1 cellular context compared by ENCODE assay signal in the genomic region with DNA sequence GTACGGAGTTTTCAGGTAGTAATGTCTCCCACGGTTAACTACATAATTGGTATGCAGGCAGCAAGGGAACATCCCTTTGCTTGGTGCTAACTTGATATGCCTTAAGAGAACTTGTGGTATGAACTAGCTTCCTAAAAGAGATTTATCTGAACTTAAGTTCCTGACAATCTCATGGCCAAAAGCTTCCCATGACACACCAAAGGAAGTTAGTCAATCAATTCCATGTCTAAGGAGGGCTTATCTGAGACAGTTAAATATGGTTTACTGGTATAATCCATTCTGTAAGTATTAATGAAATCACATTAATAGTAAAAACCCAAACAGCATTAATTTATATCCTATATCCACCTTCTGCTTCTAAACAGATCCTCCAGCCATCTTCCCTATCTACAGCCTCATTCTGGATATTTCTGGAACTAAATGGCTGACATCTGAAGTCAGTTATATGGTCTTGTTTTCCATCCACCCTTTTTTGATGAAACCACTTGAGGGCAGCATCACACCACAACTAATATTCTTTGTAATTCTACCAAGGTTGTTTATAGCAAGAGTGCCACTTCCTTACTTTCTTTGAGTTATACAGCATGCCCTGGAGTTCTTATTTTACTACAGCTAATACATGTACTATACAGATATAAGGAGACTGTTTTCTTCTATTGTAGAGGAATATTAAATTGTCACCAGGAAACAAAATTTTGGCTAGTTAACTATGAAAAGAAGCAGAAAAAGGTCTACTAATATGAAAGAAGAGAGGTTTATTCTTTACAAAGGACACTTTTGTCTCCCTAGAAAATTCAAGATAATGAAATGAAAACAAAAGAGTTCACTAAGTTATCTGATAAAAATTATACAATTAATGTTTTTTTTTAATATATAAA.
TF ChIP-seq lines count a peak whose summit lies in the region.

No MANE protein-coding gene starts in this region.

TF ChIP-seq in K562, 482 proteins besides CTCF, POLR2A, EP300 and RAD21 (continued from another document):
- TF ChIP-seq, protein P1, sequence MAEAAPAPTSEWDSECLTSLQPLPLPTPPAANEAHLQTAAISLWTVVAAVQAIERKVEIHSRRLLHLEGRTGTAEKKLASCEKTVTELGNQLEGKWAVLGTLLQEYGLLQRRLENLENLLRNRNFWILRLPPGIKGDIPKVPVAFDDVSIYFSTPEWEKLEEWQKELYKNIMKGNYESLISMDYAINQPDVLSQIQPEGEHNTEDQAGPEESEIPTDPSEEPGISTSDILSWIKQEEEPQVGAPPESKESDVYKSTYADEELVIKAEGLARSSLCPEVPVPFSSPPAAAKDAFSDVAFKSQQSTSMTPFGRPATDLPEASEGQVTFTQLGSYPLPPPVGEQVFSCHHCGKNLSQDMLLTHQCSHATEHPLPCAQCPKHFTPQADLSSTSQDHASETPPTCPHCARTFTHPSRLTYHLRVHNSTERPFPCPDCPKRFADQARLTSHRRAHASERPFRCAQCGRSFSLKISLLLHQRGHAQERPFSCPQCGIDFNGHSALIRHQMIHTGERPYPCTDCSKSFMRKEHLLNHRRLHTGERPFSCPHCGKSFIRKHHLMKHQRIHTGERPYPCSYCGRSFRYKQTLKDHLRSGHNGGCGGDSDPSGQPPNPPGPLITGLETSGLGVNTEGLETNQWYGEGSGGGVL (CRISPR knock-in tag; IDR thresholded peaks at IDR 0.05): no peak
- peak; percentile 41; the same call in 1 of the 2 replicates for TF ChIP-seq CC2D1A (IDR thresholded peaks at IDR 0.05)
- no peak for TF ChIP-seq RBM15 (IDR thresholded peaks at IDR 0.05; ENCODE audit: insufficient read depth, low read length)
- no peak for TF ChIP-seq RCOR1 (IDR thresholded peaks at IDR 0.05; ENCODE audit: borderline replicate concordance in 1 of 2, low read depth in 2 of 2, low read length in 2 of 2)
- no peak for TF ChIP-seq TFAP4 (CRISPR knock-in tag; IDR thresholded peaks at IDR 0.05; ENCODE audit: borderline replicate concordance)
- TF ChIP-seq GABPA (tag; conservative IDR thresholded peaks at IDR 0.05; ENCODE audit: low read depth): peak; percentile 29; the same call in 1 of the 2 replicates
- peak; percentile 63 to 84 for TF ChIP-seq FOXK2 (conservative IDR thresholded peaks at IDR 0.05 in 1 of 2, IDR thresholded peaks at IDR 0.05 in 1 of 2; ENCODE audit: low read depth in 2 of 2)
- TF ChIP-seq KLF16 (IDR thresholded peaks at IDR 0.05): peak; percentile 33
- TF ChIP-seq, protein P2, sequence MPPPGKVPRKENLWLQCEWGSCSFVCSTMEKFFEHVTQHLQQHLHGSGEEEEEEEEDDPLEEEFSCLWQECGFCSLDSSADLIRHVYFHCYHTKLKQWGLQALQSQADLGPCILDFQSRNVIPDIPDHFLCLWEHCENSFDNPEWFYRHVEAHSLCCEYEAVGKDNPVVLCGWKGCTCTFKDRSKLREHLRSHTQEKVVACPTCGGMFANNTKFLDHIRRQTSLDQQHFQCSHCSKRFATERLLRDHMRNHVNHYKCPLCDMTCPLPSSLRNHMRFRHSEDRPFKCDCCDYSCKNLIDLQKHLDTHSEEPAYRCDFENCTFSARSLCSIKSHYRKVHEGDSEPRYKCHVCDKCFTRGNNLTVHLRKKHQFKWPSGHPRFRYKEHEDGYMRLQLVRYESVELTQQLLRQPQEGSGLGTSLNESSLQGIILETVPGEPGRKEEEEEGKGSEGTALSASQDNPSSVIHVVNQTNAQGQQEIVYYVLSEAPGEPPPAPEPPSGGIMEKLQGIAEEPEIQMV (tag; conservative IDR thresholded peaks at IDR 0.05; ENCODE audit: low read depth): 0 out of 2 replicates have a peak, but pooled peaks have one; percentile 18
- TF ChIP-seq ETS2 (tag; IDR thresholded peaks at IDR 0.05; ENCODE audit: borderline replicate concordance, poor library complexity, severe bottlenecking): no peak
- peak; percentile 37; the same call in 1 of the 2 replicates for TF ChIP-seq TEAD4 (IDR thresholded peaks at IDR 0.05; ENCODE audit: low read length)
- TF ChIP-seq TEAD4 (CRISPR knock-in tag; IDR thresholded peaks at IDR 0.05; ENCODE audit: borderline replicate concordance): no peak
- 0 out of 2 replicates have a peak, but pooled peaks have one; percentile 4 for TF ChIP-seq RFX1 (IDR thresholded peaks at IDR 0.05)
- TF ChIP-seq MAZ (CRISPR knock-in tag; conservative IDR thresholded peaks at IDR 0.05 in 1 of 2, IDR thresholded peaks at IDR 0.05 in 1 of 2): peak in 1 of 2 experiments; percentile 59; a peak in 1 of 4 replicates
- TF ChIP-seq PREB (CRISPR knock-in tag; IDR thresholded peaks at IDR 0.05): no peak
- no peak for TF ChIP-seq TCFL5 (CRISPR knock-in tag; conservative IDR thresholded peaks at IDR 0.05)
- TF ChIP-seq ZNF586 (CRISPR knock-in tag; conservative IDR thresholded peaks at IDR 0.05): no peak
- TF ChIP-seq, protein P3, sequence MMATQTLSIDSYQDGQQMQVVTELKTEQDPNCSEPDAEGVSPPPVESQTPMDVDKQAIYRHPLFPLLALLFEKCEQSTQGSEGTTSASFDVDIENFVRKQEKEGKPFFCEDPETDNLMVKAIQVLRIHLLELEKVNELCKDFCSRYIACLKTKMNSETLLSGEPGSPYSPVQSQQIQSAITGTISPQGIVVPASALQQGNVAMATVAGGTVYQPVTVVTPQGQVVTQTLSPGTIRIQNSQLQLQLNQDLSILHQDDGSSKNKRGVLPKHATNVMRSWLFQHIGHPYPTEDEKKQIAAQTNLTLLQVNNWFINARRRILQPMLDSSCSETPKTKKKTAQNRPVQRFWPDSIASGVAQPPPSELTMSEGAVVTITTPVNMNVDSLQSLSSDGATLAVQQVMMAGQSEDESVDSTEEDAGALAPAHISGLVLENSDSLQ (IDR thresholded peaks at IDR 0.05): peak; percentile 42; the same call in 1 of the 2 replicates
- no peak for TF ChIP-seq MBD2 (IDR thresholded peaks at IDR 0.05; ENCODE audit: borderline replicate concordance, low read depth)
- no peak for TF ChIP-seq ZC3H11A (IDR thresholded peaks at IDR 0.05; ENCODE audit: low read depth, low read length)
- no peak for TF ChIP-seq GTF2E2 (tag; IDR thresholded peaks at IDR 0.05)
- peak; percentile 64; the same call in 1 of the 2 replicates for TF ChIP-seq SMC3 (conservative IDR thresholded peaks at IDR 0.05; ENCODE audit: insufficient read depth, low read depth, low read length)
- 0 out of 2 replicates have a peak, but pooled peaks have one; percentile 47 for TF ChIP-seq KAT8 (IDR thresholded peaks at IDR 0.05; ENCODE audit: low read depth)
- TF ChIP-seq ARID4B (CRISPR knock-in tag; IDR thresholded peaks at IDR 0.05): no peak
- TF ChIP-seq E2F8 (IDR thresholded peaks at IDR 0.05; ENCODE audit: low read depth, partially characterized antibody): peak; percentile 15
- TF ChIP-seq MEIS2 (IDR thresholded peaks at IDR 0.05; ENCODE audit: partially characterized antibody): peak; percentile 2
- TF ChIP-seq SMARCA5 (IDR thresholded peaks at IDR 0.05): no peak
- TF ChIP-seq, protein P4, sequence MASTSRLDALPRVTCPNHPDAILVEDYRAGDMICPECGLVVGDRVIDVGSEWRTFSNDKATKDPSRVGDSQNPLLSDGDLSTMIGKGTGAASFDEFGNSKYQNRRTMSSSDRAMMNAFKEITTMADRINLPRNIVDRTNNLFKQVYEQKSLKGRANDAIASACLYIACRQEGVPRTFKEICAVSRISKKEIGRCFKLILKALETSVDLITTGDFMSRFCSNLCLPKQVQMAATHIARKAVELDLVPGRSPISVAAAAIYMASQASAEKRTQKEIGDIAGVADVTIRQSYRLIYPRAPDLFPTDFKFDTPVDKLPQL (IDR thresholded peaks at IDR 0.05; ENCODE audit: extremely low read depth, insufficient read length): no peak
- 0 out of 2 replicates have a peak, but pooled peaks have one; percentile 46 for TF ChIP-seq ELF1 (tag; IDR thresholded peaks at IDR 0.05)
- TF ChIP-seq BRD4 (IDR thresholded peaks at IDR 0.05): no peak
- no peak for TF ChIP-seq NELFE (IDR thresholded peaks at IDR 0.05; ENCODE audit: insufficient read depth, insufficient read length)
- TF ChIP-seq USF2 (CRISPR knock-in tag; IDR thresholded peaks at IDR 0.05): no peak
